ENCODE assay signal across 12 cellular contexts in the genomic region with DNA sequence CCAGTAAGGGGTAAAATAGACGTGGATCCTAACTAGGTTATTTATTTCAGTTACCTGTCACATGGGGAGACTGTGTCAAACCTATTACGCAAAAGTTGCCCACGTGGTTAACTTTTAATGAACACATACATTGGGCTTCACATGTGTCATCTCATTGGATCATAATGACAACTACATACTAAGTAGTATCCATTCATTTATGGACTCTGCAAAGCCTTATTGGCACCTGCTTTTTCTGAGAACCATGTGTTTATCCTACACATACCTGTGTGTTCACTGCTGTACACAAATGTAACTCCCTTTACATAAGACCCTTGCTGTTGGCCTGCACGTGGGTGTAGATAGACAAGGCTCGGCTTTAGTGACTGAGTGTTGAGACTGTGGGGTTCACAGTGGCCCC. TPM values are rescaled to one million over a fixed set of nuclear protein-coding genes. Genes with fewer than 3 reads are reported as not detected.
"Had no signal": no experiment of that assay in that cellular context is flagged by ENCODE, and none has a peak within 500 bp of the region (broad histone marks: within the 10 kb centered on the region; RNA-seq: fewer than 3 reads in every experiment).

No MANE protein-coding gene starts in this region.

- H3K9ac ChIP-seq: GM23248 had no signal

- H3K36me3 ChIP-seq: HAP-1 had no signal

- H3K4me3 ChIP-seq: GM23248, GM23338, HAP-1 had no signal

- DNase-seq: GM23248, GOT3, H7, H9, HCEC 1CT, HFFc6 had no signal

- H3K9me3 ChIP-seq: HAP-1 had no signal

- ATAC-seq: GM23338, HCT116 had no signal

- H3K27ac ChIP-seq: GM23248 had no signal

- FAIRE-seq: H1, H54 had no signal

- H2AFZ ChIP-seq: GM23248, GM23338 had no signal

- H3K4me2 ChIP-seq: GM23338 had no signal

- H3K4me1 ChIP-seq: HAP-1 had no signal

RNA-seq across cellular contexts. Expression of gene BPIFA1, which starts 5.1 kb away (rescaled TPM):
- total RNA-seq: GM23248, GM23338, H1, H4, H7, H9, HFFc6 had no signal
- polyA plus RNA-seq: GM23248, GM23338, H1 had no signal

RNA-seq across cellular contexts. Expression of gene BPIFA3, which starts 23.8 kb away (rescaled TPM):
- total RNA-seq: GM23248, GM23338, H1, H4, H7, H9, HFFc6 had no signal
- polyA plus RNA-seq: GM23248, GM23338, H1 had no signal

RNA-seq across cellular contexts. Expression of gene BPIFB1, which starts 42.1 kb away (rescaled TPM):
- total RNA-seq: GM23248, GM23338, H1, H7, H9, HFFc6 had no signal
- polyA plus RNA-seq: GM23248, GM23338, H1 had no signal
